Comparison of ENCODE assay signal across 17 cellular contexts in genomic region chr1:30148676-30149075, GRCh38.
DNase-seq lines count a peak whose midpoint lies in the region; ATAC-seq and TF ChIP-seq lines count a peak whose summit lies in the region.
"Had no signal": no experiment of that assay in that cellular context is flagged by ENCODE, and none has a peak within 500 bp of the region (broad histone marks: within the 10 kb centered on the region; RNA-seq: fewer than 3 reads in every experiment).

No MANE protein-coding gene starts in this region.

- TF ChIP-seq POLR2A in heart left ventricle (IDR thresholded peaks at IDR 0.05), result no peak
- TF ChIP-seq POLR2A in vagina (IDR thresholded peaks at IDR 0.05), result no peak

- ATAC-seq in heart left ventricle (no peak), GM21576 (IDR thresholded peaks at IDR 0.05; ENCODE audit: unreplicated experiment) (no peak)
- ATAC-seq: CD8-positive, alpha-beta T cell; GM12878; GM23338 had no signal

- H3K4me1 ChIP-seq in right atrium auricular region (no peaks in the 10 kb centered on the region), heart left ventricle (no peaks in the 10 kb centered on the region), vagina (no peaks in the 10 kb centered on the region)
- H3K4me1 ChIP-seq: Caco-2 had no signal

- WGBS in heart left ventricle, 4 donors, result 71 to 77% (median 74%) methylated on average over 2 of the region's 2 CpGs

- intact Hi-C loops in heart left ventricle (cut with DNase I), result no loop called here
- intact Hi-C loops in vagina (cut with DNase I), result no loop called here

- DNase-seq in right atrium auricular region (ENCODE audit: low spot score) (peak; percentile 42), heart left ventricle (no peak), islet precursor cell (peak; percentile 28), vagina (ENCODE audit: extremely low spot score in 2 of 2) (peak; percentile 65 to 77), NCI-H1694 (lab: John Stamatoyannopoulos, UW) (no peak)
- DNase-seq: Caco-2; CD4-positive, CD25-positive, alpha-beta regulatory T cell; DMS153; DND-41; HCEC 1CT had no signal

- H3K27ac ChIP-seq in right atrium auricular region, result no peak overlapping the region
- H3K27ac ChIP-seq in heart left ventricle, result no peak overlapping the region
- no peak overlapping the region for H3K27ac ChIP-seq in vagina
- H3K27ac ChIP-seq: 22Rv1, BLaER1, C4-2B had no signal

- peaks cover 0 to 8% of the 10 kb centered on the region in 2 donors for H3K9me3 ChIP-seq in right atrium auricular region
- peaks cover 0 to 15% (median 0%) of the 10 kb centered on the region in 12 donors for H3K9me3 ChIP-seq in heart left ventricle
- no peaks in the 10 kb centered on the region for H3K9me3 ChIP-seq in vagina
- H3K9me3 ChIP-seq: Caco-2 had no signal

- H3K36me3 ChIP-seq in right atrium auricular region (no peaks in the 10 kb centered on the region), heart left ventricle (no peaks in the 10 kb centered on the region), vagina (no peaks in the 10 kb centered on the region)
- H3K36me3 ChIP-seq: BLaER1 had no signal

- no peaks in the 10 kb centered on the region for H3K27me3 ChIP-seq in right atrium auricular region
- H3K27me3 ChIP-seq in heart left ventricle, result peaks cover 0 to 11% (median 0%) of the 10 kb centered on the region in 9 donors
- H3K27me3 ChIP-seq in vagina, result no peaks in the 10 kb centered on the region
- H3K27me3 ChIP-seq: BLaER1 had no signal

- H3K4me3 ChIP-seq in right atrium auricular region (no peak overlapping the region), heart left ventricle (no peak overlapping the region), vagina (no peak overlapping the region)
- H3K4me3 ChIP-seq: BLaER1, GM12878, GM23338 had no signal

- TF ChIP-seq CTCF in right atrium auricular region (IDR thresholded peaks at IDR 0.05) (no peak), heart left ventricle (IDR thresholded peaks at IDR 0.05) (no peak), vagina (IDR thresholded peaks at IDR 0.05) (no peak)

Comparison
In these comparisons a context has a peak if more than half of its experiments do, and no peak if none do; other contexts are left out.
1. DNase-seq: peak in right atrium auricular region (single experiment), islet precursor cell (single experiment) and vagina (2 of 2); none in heart left ventricle (0 of 5) and NCI-H1694 (single experiment).